Comparison of ENCODE assay signal across 8 cellular contexts in the genomic region with DNA sequence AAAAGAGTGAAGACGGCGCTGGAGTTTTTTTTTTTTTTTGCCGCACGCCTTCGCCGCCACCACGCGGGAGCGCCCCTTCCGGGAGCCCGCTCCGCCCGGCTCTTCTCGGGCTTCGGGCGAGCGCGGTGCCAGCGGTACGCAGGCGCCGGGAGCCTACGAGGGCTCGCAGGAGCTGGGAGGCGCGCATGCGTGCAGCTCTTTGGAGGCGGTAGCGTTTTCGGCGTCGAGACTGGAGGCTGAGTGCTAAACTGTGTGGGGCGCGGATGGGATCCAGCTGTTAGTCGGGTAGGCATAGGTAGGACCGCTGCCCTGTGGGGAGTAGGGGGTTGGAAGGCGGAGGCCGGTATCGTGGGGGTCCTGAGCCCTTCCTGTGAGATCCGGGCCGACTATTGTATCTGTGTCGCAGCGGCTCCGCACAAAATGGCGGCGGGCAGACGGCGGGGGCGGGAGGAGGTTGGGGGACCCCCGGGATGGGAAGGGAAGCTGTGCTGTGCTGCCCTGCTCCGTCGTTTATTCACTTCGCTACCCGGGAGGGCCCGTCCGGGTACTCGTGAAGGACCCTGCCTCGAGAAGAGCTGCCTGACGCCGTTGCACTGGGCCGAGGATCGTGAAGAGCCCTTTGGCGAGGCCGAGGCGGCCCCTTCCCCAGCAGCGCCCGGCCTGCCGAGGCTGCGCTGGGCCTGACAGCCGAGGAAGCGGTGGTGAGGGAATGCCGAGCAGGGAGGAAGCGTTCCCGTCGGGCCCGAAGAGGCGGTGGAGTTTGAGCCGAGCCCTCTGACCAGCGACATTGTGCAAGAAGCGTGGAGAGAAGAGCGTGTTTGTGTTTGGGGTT. TPM values are rescaled to one million over a fixed set of nuclear protein-coding genes. Genes with fewer than 3 reads are reported as not detected.
DNase-seq lines count a peak whose midpoint lies in the region; ATAC-seq and TF ChIP-seq lines count a peak whose summit lies in the region.

A gene with protein sequence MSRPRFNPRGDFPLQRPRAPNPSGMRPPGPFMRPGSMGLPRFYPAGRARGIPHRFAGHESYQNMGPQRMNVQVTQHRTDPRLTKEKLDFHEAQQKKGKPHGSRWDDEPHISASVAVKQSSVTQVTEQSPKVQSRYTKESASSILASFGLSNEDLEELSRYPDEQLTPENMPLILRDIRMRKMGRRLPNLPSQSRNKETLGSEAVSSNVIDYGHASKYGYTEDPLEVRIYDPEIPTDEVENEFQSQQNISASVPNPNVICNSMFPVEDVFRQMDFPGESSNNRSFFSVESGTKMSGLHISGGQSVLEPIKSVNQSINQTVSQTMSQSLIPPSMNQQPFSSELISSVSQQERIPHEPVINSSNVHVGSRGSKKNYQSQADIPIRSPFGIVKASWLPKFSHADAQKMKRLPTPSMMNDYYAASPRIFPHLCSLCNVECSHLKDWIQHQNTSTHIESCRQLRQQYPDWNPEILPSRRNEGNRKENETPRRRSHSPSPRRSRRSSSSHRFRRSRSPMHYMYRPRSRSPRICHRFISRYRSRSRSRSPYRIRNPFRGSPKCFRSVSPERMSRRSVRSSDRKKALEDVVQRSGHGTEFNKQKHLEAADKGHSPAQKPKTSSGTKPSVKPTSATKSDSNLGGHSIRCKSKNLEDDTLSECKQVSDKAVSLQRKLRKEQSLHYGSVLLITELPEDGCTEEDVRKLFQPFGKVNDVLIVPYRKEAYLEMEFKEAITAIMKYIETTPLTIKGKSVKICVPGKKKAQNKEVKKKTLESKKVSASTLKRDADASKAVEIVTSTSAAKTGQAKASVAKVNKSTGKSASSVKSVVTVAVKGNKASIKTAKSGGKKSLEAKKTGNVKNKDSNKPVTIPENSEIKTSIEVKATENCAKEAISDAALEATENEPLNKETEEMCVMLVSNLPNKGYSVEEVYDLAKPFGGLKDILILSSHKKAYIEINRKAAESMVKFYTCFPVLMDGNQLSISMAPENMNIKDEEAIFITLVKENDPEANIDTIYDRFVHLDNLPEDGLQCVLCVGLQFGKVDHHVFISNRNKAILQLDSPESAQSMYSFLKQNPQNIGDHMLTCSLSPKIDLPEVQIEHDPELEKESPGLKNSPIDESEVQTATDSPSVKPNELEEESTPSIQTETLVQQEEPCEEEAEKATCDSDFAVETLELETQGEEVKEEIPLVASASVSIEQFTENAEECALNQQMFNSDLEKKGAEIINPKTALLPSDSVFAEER (N-terminal part only) (plus strand): TSS at position 202 of the 832 bp plus-strand sequence. CDS start 17,173 bp downstream, outside the sequence.

- H3K9me3 ChIP-seq in HUES64 (ENCODE audit: insufficient read depth, low read depth, low read length) (no peaks in the 10 kb centered on the region), OCI-LY3 (ENCODE audit: insufficient read depth, low read length) (no peaks in the 10 kb centered on the region), mucosa of descending colon (no peaks in the 10 kb centered on the region)

- H3K79me2 ChIP-seq in OCI-LY3 (ENCODE audit: low read length): peaks cover 53% of the 10 kb centered on the region

- DNase-seq in DMS 273 (lab: John Stamatoyannopoulos, UW; ENCODE audit: unreplicated experiment) (peak; percentile 99), activated T-cell treated with anti-CD3 and anti-CD28 coated beads for 1 hour (ENCODE audit: low read depth) (peak; percentile 88), epithelial cell of esophagus (ENCODE audit: low read depth) (peak; percentile 94), mucosa of descending colon (peak; percentile 94 to 96 (median 94))
- DNase-seq in stimulated activated CD8-positive, alpha-beta memory T cell treated with anti-CD3 and anti-CD28 coated beads, Interleukin-4, amount 100 ng/mL, for 24 hours (ENCODE audit: low read depth): peak; percentile 91

- H3K27ac ChIP-seq in HUES64 (ENCODE audit: low read depth, low read length): peak within 1 kb of the TSS; percentile 98
- H3K27ac ChIP-seq in OCI-LY3 (ENCODE audit: low read length): peak within 1 kb of the TSS; percentile 51

- peaks cover 28% of the 10 kb centered on the region for H3K4me1 ChIP-seq in HUES64 (ENCODE audit: insufficient read depth, low read length)
- H3K4me1 ChIP-seq in OCI-LY3 (ENCODE audit: low read length): peaks cover 16% of the 10 kb centered on the region
- peaks cover 7% of the 10 kb centered on the region for H3K4me1 ChIP-seq in mucosa of descending colon (ENCODE audit: low read depth)

- intact Hi-C loops in mucosa of descending colon (cut with DNase I, micrococcal nuclease): no loop called here

- peaks cover 16% of the 10 kb centered on the region for H3K36me3 ChIP-seq in HUES64 (ENCODE audit: insufficient read depth, low read length)
- H3K36me3 ChIP-seq in OCI-LY3 (replicated peaks; ENCODE audit: low read depth, low read length): peaks cover 17% of the 10 kb centered on the region
- H3K36me3 ChIP-seq in mucosa of descending colon (ENCODE audit: low read depth): no peaks in the 10 kb centered on the region

- H3K4me3 ChIP-seq in HUES64 (ENCODE audit: low read length) (peak within 1 kb of the TSS; percentile 93), OCI-LY3 (ENCODE audit: low read length) (peak within 1 kb of the TSS; percentile 94), epithelial cell of esophagus (ENCODE audit: low read length) (peak within 1 kb of the TSS; percentile 90), mucosa of descending colon (peak within 1 kb of the TSS; percentile 93)

- ATAC-seq in GM21447 (IDR thresholded peaks at IDR 0.05; ENCODE audit: unreplicated experiment) (peak; percentile 93), mucosa of descending colon (peak; percentile 99)

- H2AFZ ChIP-seq in OCI-LY3 (ENCODE audit: low read depth, low read length): peak within 1 kb of the TSS; percentile 93; the same call in 1 of the 2 replicates

- TF ChIP-seq CTCF in OCI-LY3 (IDR thresholded peaks at IDR 0.05; ENCODE audit: low read depth, low read length) (peak; percentile 55), epithelial cell of esophagus (IDR thresholded peaks at IDR 0.05; ENCODE audit: insufficient read depth, low read depth, low read length, missing control alignments) (peak; percentile 38), mucosa of descending colon (IDR thresholded peaks at IDR 0.05) (peak; percentile 82)

- peaks cover 22% of the 10 kb centered on the region for H4K20me1 ChIP-seq in OCI-LY3 (ENCODE audit: insufficient read depth, low read length)

- H3K27me3 ChIP-seq in HUES64 (ENCODE audit: insufficient read depth, low read length) (no peaks in the 10 kb centered on the region), OCI-LY3 (ENCODE audit: low read depth, low read length) (peaks cover 10% of the 10 kb centered on the region; the same call in 1 of the 2 replicates)

- under 1% methylated on average over 81 of the region's 81 CpGs for WGBS in HUES64

- H3K9ac ChIP-seq in HUES64 (ENCODE audit: low read depth, low read length): peak within 1 kb of the TSS; percentile 99
- H3K9ac ChIP-seq in OCI-LY3 (ENCODE audit: low read length): peak within 1 kb of the TSS; percentile 84

- peak within 1 kb of the TSS; percentile 78 for H3K4me2 ChIP-seq in OCI-LY3 (ENCODE audit: low read length)

RNA-seq across cellular contexts. Expression of the gene that starts here (rescaled TPM):
- polyA plus RNA-seq in HUES64 (2013, experiment 1 of 2): 81.1 TPM
- 93.8 TPM for polyA plus RNA-seq in HUES64 (2013, experiment 2 of 2)
- total RNA-seq in mucosa of descending colon: 100 to 1,000 TPM in 1 of 3 donors, 10 to 100 TPM in 2; 87.4 to 118 (median 95.0) TPM

Comparison
In these comparisons a context has a peak if more than half of its experiments do, and no peak if none do; other contexts are left out.
1. Peak in every context shown above with its lines: DNase-seq, ATAC-seq, H3K4me3 ChIP-seq and H3K27ac ChIP-seq.